In the genomic region with DNA sequence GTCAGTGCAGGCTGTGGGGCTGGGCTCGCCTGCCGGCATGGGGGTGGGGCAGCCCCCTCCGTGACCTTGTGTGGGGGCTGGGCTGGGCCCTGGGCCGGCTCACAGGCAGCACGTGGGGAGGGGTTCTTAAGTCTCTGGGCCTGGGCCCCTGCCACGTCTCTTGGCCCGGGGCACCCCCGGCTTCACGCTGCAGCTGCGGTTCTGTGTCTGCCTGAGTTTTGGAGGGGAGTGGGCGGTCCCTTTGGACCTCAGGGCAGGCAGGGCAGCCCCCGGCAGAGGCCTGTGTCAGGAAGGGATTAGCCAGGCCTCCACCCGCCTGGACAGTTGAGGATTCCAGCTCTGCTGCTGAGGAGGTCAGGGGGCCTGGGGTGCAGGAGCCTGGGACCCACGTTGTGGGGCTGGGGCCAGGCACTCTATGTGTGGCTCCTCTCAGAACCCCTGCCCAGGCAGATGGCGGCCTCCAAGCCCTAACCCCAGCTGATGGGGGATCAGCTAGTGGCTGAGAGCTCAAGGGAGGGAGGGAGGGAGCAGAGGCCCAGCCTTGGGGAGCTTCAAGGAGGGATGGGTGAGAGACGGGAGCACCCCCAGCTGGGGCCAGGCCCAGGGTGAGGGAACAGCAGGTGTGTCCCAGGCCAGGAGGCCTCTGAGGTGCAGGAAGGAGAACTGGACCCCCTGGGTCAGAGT, we compare ENCODE assay signal across 20 cellular contexts. TPM values are rescaled to one million over a fixed set of nuclear protein-coding genes. Genes with fewer than 3 reads are reported as not detected.
"Had no signal": no experiment of that assay in that cellular context is flagged by ENCODE, and none has a peak within 500 bp of the region (broad histone marks: within the 10 kb centered on the region; RNA-seq: fewer than 3 reads in every experiment).

No MANE protein-coding gene starts in this region.

- H3K27ac ChIP-seq: colonic mucosa, foreskin keratinocyte, psoas muscle, stomach had no signal

- H3K27me3 ChIP-seq: colonic mucosa, foreskin keratinocyte had no signal

- H3K4me1 ChIP-seq: foreskin keratinocyte had no signal

- H3K9me3 Mint-ChIP-seq: activated CD4-positive, alpha-beta T cell treated with anti-CD3 and anti-CD28 coated beads, Interleukin-2, amount 10 ng/mL, durations not matched to agents 24 days and 14 days; brain; nephron progenitor cell had no signal

- H3K4me1 Mint-ChIP-seq: activated CD4-positive, alpha-beta T cell treated with anti-CD3 and anti-CD28 coated beads, Interleukin-2, amount 10 ng/mL, durations not matched to agents 24 days and 14 days had no signal

- H3K36me3 ChIP-seq: colonic mucosa, stomach had no signal

- H3K27ac Mint-ChIP-seq: activated CD4-positive, alpha-beta T cell treated with anti-CD3 and anti-CD28 coated beads, Interleukin-2, amount 10 ng/mL, durations not matched to agents 24 days and 14 days; activated CD8-positive, alpha-beta T cell treated with anti-CD3 and anti-CD28 coated beads, Interleukin-2, amount 10 ng/mL, durations not matched to agents 7 days and 5 days; activated naive CD8-positive, alpha-beta T cell had no signal

- H3K4me3 Mint-ChIP-seq: activated CD4-positive, alpha-beta T cell treated with anti-CD3 and anti-CD28 coated beads, Interleukin-2, amount 10 ng/mL, durations not matched to agents 24 days and 14 days; activated CD8-positive, alpha-beta T cell treated with anti-CD3 and anti-CD28 coated beads, Interleukin-2, amount 10 ng/mL, durations not matched to agents 7 days and 5 days; activated naive CD8-positive, alpha-beta T cell; nephron progenitor cell had no signal

- ATAC-seq: activated CD8-positive, alpha-beta T cell treated with anti-CD3 and anti-CD28 coated beads, Interleukin-2, amount 10 ng/mL, durations not matched to agents 7 days and 5 days; foreskin keratinocyte; sciatic nerve had no signal

- H3K27me3 Mint-ChIP-seq: activated CD4-positive, alpha-beta T cell treated with anti-CD3 and anti-CD28 coated beads, Interleukin-2, amount 10 ng/mL, durations not matched to agents 24 days and 14 days; activated naive CD8-positive, alpha-beta T cell; brain had no signal

- H3K4me3 ChIP-seq: colonic mucosa, psoas muscle, stomach had no signal

- FAIRE-seq: TTC549 had no signal

- DNase-seq: activated CD4-positive, alpha-beta T cell treated with anti-CD3 and anti-CD28 coated beads, Interleukin-2, amount 10 ng/mL, durations not matched to agents 24 days and 14 days; activated CD4-positive, CD25-positive, alpha-beta regulatory T cell; activated CD8-positive, alpha-beta memory T cell treated with anti-CD3 and anti-CD28 coated beads, Interleukin-2, amount 50 U/mL, for 4 hours; activated CD8-positive, alpha-beta T cell treated with anti-CD3 and anti-CD28 coated beads, Interleukin-2, amount 10 ng/mL, durations not matched to agents 7 days and 5 days; activated gamma-delta T cell treated with Interleukin-2 at 50 U/mL for 16 hours; central memory CD4-positive, alpha-beta T cell; colonic mucosa; foreskin keratinocyte; mesenchymal stem cell; nephron progenitor cell; stimulated activated CD4-positive, alpha-beta T cell treated with anti-CD3 and anti-CD28 coated beads, Interleukin-2, amount 100 ng/mL, for 24 hours had no signal

- H3K9me3 ChIP-seq: colonic mucosa, psoas muscle, stomach had no signal

- H3K36me3 Mint-ChIP-seq: activated naive CD8-positive, alpha-beta T cell; brain had no signal

RNA-seq across cellular contexts. Expression of a gene that starts 55.8 kb away (rescaled TPM):
- total RNA-seq: activated CD4-positive, alpha-beta T cell treated with anti-CD3 and anti-CD28 coated beads, Interleukin-2, amount 10 ng/mL, durations not matched to agents 24 days and 14 days; activated CD8-positive, alpha-beta T cell treated with anti-CD3 and anti-CD28 coated beads, Interleukin-2, amount 10 ng/mL, durations not matched to agents 7 days and 5 days; osteoblast; T-helper 2 cell treated with Interferon-gamma antibody and Interleukin-4, amounts not matched to agents 100 ng/mL and 5 ng/mL, for 36 hours had no signal
- polyA plus RNA-seq: liver had no signal
